In genomic region chr5:125316913-125317545, GRCh38 we compare ENCODE assay signal across 15 cellular contexts.
DNase-seq lines count a peak whose midpoint lies in the region; ATAC-seq and TF ChIP-seq lines count a peak whose summit lies in the region.
"Had no signal": no experiment of that assay in that cellular context is flagged by ENCODE, and none has a peak within 500 bp of the region (broad histone marks: within the 10 kb centered on the region; RNA-seq: fewer than 3 reads in every experiment).

No MANE protein-coding gene starts in this region.

- POLR2A ChIA-PET in CD8-positive, alpha-beta T cell (lab: Charles Lee): no interaction called here

- TF ChIP-seq CTCF in BE2C (IDR thresholded peaks at IDR 0.05; ENCODE audit: low read depth, low read length): no peak
- no peak for TF ChIP-seq CTCF in glutamatergic neuron (IDR thresholded peaks at IDR 0.05; ENCODE audit: partially characterized antibody, unreplicated experiment)
- TF ChIP-seq CTCF in CD8-positive, alpha-beta T cell (IDR thresholded peaks at IDR 0.05): no peak
- TF ChIP-seq CTCF in left lung (IDR thresholded peaks at IDR 0.05): no peak

- H3K4me3 ChIP-seq in BE2C (ENCODE audit: low read depth, low read length): peak overlapping the region; percentile 27
- no peak overlapping the region for H3K4me3 ChIP-seq in CD8-positive, alpha-beta T cell (ENCODE audit: low read depth, low read length)
- no peak overlapping the region for H3K4me3 ChIP-seq in left lung
- H3K4me3 ChIP-seq: MG63, skin epidermis, transverse colon had no signal

- H3K4me3 Mint-ChIP-seq in glutamatergic neuron (ENCODE audit: unreplicated experiment): peak overlapping the region; percentile 63
- H3K4me3 Mint-ChIP-seq in CD8-positive, alpha-beta T cell: no peak overlapping the region
- H3K4me3 Mint-ChIP-seq: activated naive CD4-positive, alpha-beta T cell treated with anti-CD3 and anti-CD28 coated beads, Interleukin-2, amount 10 ng/mL, durations not matched to agents 7 days and 5 days; immature natural killer cell had no signal

- CTCF ChIA-PET in CD8-positive, alpha-beta T cell (lab: Charles Lee): no interaction called here

- peaks cover 4% of the 10 kb centered on the region for H3K27me3 Mint-ChIP-seq in glutamatergic neuron (ENCODE audit: unreplicated experiment)
- no peaks in the 10 kb centered on the region for H3K27me3 Mint-ChIP-seq in CD8-positive, alpha-beta T cell (ENCODE audit: low read depth)
- H3K27me3 Mint-ChIP-seq: activated naive CD4-positive, alpha-beta T cell treated with anti-CD3 and anti-CD28 coated beads, Interleukin-2, amount 10 ng/mL, durations not matched to agents 7 days and 5 days had no signal

- intact Hi-C loops in CD8-positive, alpha-beta T cell (cut with DNase I, micrococcal nuclease): no loop called here
- intact Hi-C loops in left lung (cut with DNase I): no loop called here

- H3K36me3 ChIP-seq in BE2C: no peaks in the 10 kb centered on the region
- H3K36me3 ChIP-seq in CD8-positive, alpha-beta T cell (ENCODE audit: insufficient read depth, low read length): no peaks in the 10 kb centered on the region
- no peaks in the 10 kb centered on the region for H3K36me3 ChIP-seq in left lung
- H3K36me3 ChIP-seq: MG63, Peyer's patch, transverse colon had no signal

- peak; percentile 21 for DNase-seq in BE2C
- peak; percentile 45 for DNase-seq in HT-29 (ENCODE audit: low spot score)
- peak; percentile 100 for DNase-seq in NCI-H69 (lab: John Stamatoyannopoulos, UW)
- DNase-seq in glutamatergic neuron: no peak
- DNase-seq in CD8-positive, alpha-beta T cell: no peak
- no peak for DNase-seq in superior temporal gyrus (ENCODE audit: extremely low spot score)
- DNase-seq in left lung: no peak
- DNase-seq: activated naive CD4-positive, alpha-beta T cell treated with anti-CD3 and anti-CD28 coated beads, Interleukin-2, amount 10 ng/mL, durations not matched to agents 7 days and 5 days; cerebellar nuclear complex; immature natural killer cell; MG63; Peyer's patch; transverse colon had no signal

- ATAC-seq in HG02884 (IDR thresholded peaks at IDR 0.05; ENCODE audit: unreplicated experiment): no peak
- no peak for ATAC-seq in CD8-positive, alpha-beta T cell
- ATAC-seq in left lung: no peak

- peak overlapping the region; percentile 95 for H3K27ac Mint-ChIP-seq in glutamatergic neuron (ENCODE audit: unreplicated experiment)
- H3K27ac Mint-ChIP-seq in CD8-positive, alpha-beta T cell: no peak overlapping the region
- H3K27ac Mint-ChIP-seq: activated naive CD4-positive, alpha-beta T cell treated with anti-CD3 and anti-CD28 coated beads, Interleukin-2, amount 10 ng/mL, durations not matched to agents 7 days and 5 days; immature natural killer cell had no signal

- peaks cover 20% of the 10 kb centered on the region for H3K4me1 Mint-ChIP-seq in glutamatergic neuron (ENCODE audit: low read depth, unreplicated experiment)
- H3K4me1 Mint-ChIP-seq in CD8-positive, alpha-beta T cell (ENCODE audit: low read depth): no peaks in the 10 kb centered on the region
- H3K4me1 Mint-ChIP-seq: activated naive CD4-positive, alpha-beta T cell treated with anti-CD3 and anti-CD28 coated beads, Interleukin-2, amount 10 ng/mL, durations not matched to agents 7 days and 5 days; immature natural killer cell had no signal

- H3K9me3 ChIP-seq in BE2C: no peaks in the 10 kb centered on the region
- no peaks in the 10 kb centered on the region for H3K9me3 ChIP-seq in CD8-positive, alpha-beta T cell (ENCODE audit: low read length)
- H3K9me3 ChIP-seq in left lung: peaks cover 0 to 13% of the 10 kb centered on the region in 2 donors
- H3K9me3 ChIP-seq: Peyer's patch, transverse colon had no signal

- H3K4me1 ChIP-seq in BE2C: peaks cover 6% of the 10 kb centered on the region
- no peaks in the 10 kb centered on the region for H3K4me1 ChIP-seq in CD8-positive, alpha-beta T cell (ENCODE audit: insufficient read depth, low read length)
- H3K4me1 ChIP-seq in left lung: no peaks in the 10 kb centered on the region
- H3K4me1 ChIP-seq: Peyer's patch, transverse colon had no signal

- H3K27ac ChIP-seq in CD8-positive, alpha-beta T cell (ENCODE audit: low read depth, low read length): no peak overlapping the region
- no peak overlapping the region for H3K27ac ChIP-seq in left lung
- H3K27ac ChIP-seq: Peyer's patch, skin epidermis, transverse colon had no signal

- peaks cover 9% of the 10 kb centered on the region for H3K36me3 Mint-ChIP-seq in glutamatergic neuron (ENCODE audit: unreplicated experiment)
- H3K36me3 Mint-ChIP-seq in CD8-positive, alpha-beta T cell: no peaks in the 10 kb centered on the region
- H3K36me3 Mint-ChIP-seq: activated naive CD4-positive, alpha-beta T cell treated with anti-CD3 and anti-CD28 coated beads, Interleukin-2, amount 10 ng/mL, durations not matched to agents 7 days and 5 days had no signal

- H3K27me3 ChIP-seq in BE2C (no peaks in the 10 kb centered on the region), left lung (no peaks in the 10 kb centered on the region)
- H3K27me3 ChIP-seq in CD8-positive, alpha-beta T cell (ENCODE audit: insufficient read depth, low read length): no peaks in the 10 kb centered on the region
- H3K27me3 ChIP-seq: MG63, Peyer's patch, transverse colon had no signal

- peaks cover 9% of the 10 kb centered on the region for H3K9me3 Mint-ChIP-seq in glutamatergic neuron (ENCODE audit: unreplicated experiment)
- peaks cover 10% of the 10 kb centered on the region for H3K9me3 Mint-ChIP-seq in CD8-positive, alpha-beta T cell

Comparison
In these comparisons a context has a peak if more than half of its experiments do, and no peak if none do; other contexts are left out.
1. DNase-seq: peak in BE2C (single experiment), HT-29 (single experiment) and NCI-H69 (single experiment); none in glutamatergic neuron (single experiment), CD8-positive, alpha-beta T cell (0 of 7), superior temporal gyrus (single experiment) and left lung (0 of 2).